Comparison of ENCODE assay signal across 11 cellular contexts in the genomic region with DNA sequence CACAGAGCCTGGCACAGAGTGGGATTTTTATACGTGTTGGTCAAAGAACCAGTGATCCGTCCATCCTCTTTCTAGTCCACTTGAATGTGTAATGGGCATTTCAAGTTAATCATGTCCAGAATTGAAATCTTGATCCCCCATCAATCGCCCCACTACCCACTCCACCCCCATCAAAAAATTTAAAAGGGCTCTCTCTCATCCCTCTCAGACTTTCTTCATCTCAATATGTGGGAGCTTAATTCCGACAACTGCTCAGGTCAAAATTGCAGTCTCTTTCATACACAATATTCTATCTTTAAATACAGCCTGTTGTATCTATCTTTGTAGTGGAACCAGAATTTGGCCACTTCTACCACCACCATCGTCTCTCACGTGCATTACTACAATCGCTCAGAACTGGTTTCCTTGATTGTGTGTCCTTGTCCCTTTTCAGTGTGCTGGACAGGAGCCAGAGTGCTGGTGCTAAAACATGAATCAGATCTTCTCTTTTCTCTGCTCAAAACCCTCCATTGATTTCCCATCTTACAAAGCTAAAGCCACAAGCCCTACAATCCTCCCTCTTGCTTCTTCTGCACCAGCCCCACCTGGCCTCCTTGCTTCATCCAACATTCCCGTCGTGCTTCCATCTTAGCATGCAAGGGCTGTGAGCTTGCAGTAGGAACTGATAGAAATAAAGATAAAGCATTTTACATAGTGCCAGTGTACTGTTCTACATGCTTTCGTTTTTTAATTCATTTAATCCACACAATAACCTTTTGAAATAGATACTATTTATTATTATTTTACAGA. TPM values are rescaled to one million over a fixed set of nuclear protein-coding genes. Genes with fewer than 3 reads are reported as not detected.
DNase-seq lines count a peak whose midpoint lies in the region; ATAC-seq and TF ChIP-seq lines count a peak whose summit lies in the region.
"Had no signal": no experiment of that assay in that cellular context is flagged by ENCODE, and none has a peak within 500 bp of the region (broad histone marks: within the 10 kb centered on the region; RNA-seq: fewer than 3 reads in every experiment).

No MANE protein-coding gene starts in this region.

- 76% methylated on average over 10 of the region's 10 CpGs for WGBS in hepatocyte (ENCODE audit: low lambda C conversion rate, missing lambda C conversion rate)

- TF ChIP-seq CTCF in VCaP (conservative IDR thresholded peaks at IDR 0.05): no peak
- TF ChIP-seq CTCF in hepatocyte (IDR thresholded peaks at IDR 0.05; ENCODE audit: poor library complexity): no peak

- peaks cover 40% of the 10 kb centered on the region for H3K4me1 Mint-ChIP-seq in activated CD4-positive, alpha-beta T cell treated with anti-CD3 and anti-CD28 coated beads, Interleukin-2, amount 10 ng/mL, durations not matched to agents 24 days and 14 days
- H3K4me1 Mint-ChIP-seq in stimulated activated naive CD8-positive, alpha-beta T cell treated with anti-CD3 and anti-CD28 coated beads, Interleukin-15, amount 100 ng/mL, for 72 hours: peaks cover 39% of the 10 kb centered on the region

- peaks cover 2% of the 10 kb centered on the region for H3K27me3 ChIP-seq in hepatocyte

- peak overlapping the region; percentile 62 for H2AFZ ChIP-seq in hepatocyte

- H3K36me3 ChIP-seq in hepatocyte (replicated peaks; ENCODE audit: insufficient read depth, low read depth): no peaks in the 10 kb centered on the region

- no peaks in the 10 kb centered on the region for H3K9me3 ChIP-seq in hepatocyte (ENCODE audit: low read depth)

- peaks cover 15% of the 10 kb centered on the region for H3K36me3 Mint-ChIP-seq in activated CD4-positive, alpha-beta T cell treated with anti-CD3 and anti-CD28 coated beads, Interleukin-2, amount 10 ng/mL, durations not matched to agents 24 days and 14 days (ENCODE audit: low read depth)

- peaks cover 21% of the 10 kb centered on the region for H3K27me3 Mint-ChIP-seq in activated CD4-positive, alpha-beta T cell treated with anti-CD3 and anti-CD28 coated beads, Interleukin-2, amount 10 ng/mL, durations not matched to agents 24 days and 14 days
- peaks cover 6% of the 10 kb centered on the region for H3K27me3 Mint-ChIP-seq in stimulated activated naive CD8-positive, alpha-beta T cell treated with anti-CD3 and anti-CD28 coated beads, Interleukin-15, amount 100 ng/mL, for 72 hours

- peak overlapping the region; percentile 91 for H3K4me3 Mint-ChIP-seq in activated CD4-positive, alpha-beta T cell treated with anti-CD3 and anti-CD28 coated beads, Interleukin-2, amount 10 ng/mL, durations not matched to agents 24 days and 14 days
- H3K4me3 Mint-ChIP-seq in stimulated activated naive CD8-positive, alpha-beta T cell treated with anti-CD3 and anti-CD28 coated beads, Interleukin-15, amount 100 ng/mL, for 72 hours: peak overlapping the region; percentile 89 to 91

- no peaks in the 10 kb centered on the region for H3K9me3 Mint-ChIP-seq in activated CD4-positive, alpha-beta T cell treated with anti-CD3 and anti-CD28 coated beads, Interleukin-2, amount 10 ng/mL, durations not matched to agents 24 days and 14 days
- H3K9me3 Mint-ChIP-seq in stimulated activated naive CD8-positive, alpha-beta T cell treated with anti-CD3 and anti-CD28 coated beads, Interleukin-15, amount 100 ng/mL, for 72 hours: no peaks in the 10 kb centered on the region

- ATAC-seq in stimulated activated naive CD8-positive, alpha-beta T cell treated with anti-CD3 and anti-CD28 coated beads, Interleukin-15, amount 100 ng/mL, for 72 hours: no peak
- no peak for ATAC-seq in GM18498 (IDR thresholded peaks at IDR 0.05; ENCODE audit: unreplicated experiment)
- ATAC-seq in HG03196 (IDR thresholded peaks at IDR 0.05; ENCODE audit: unreplicated experiment): no peak

- H3K4me3 ChIP-seq in hepatocyte: no peak overlapping the region

- peaks cover 27% of the 10 kb centered on the region for H3K79me2 ChIP-seq in hepatocyte

- peaks cover 5% of the 10 kb centered on the region for H3K4me1 ChIP-seq in hepatocyte (ENCODE audit: insufficient read depth)

- peak; percentile 55 for DNase-seq in activated CD4-positive, alpha-beta T cell treated with anti-CD3 and anti-CD28 coated beads, Interleukin-2, amount 10 ng/mL, durations not matched to agents 24 days and 14 days
- DNase-seq in activated CD4-positive, alpha-beta T cell treated with anti-CD3 and anti-CD28 coated beads for 1 hour: no peak
- no peak for DNase-seq in hepatocyte (ENCODE audit: low spot score)
- DNase-seq in stimulated activated naive CD8-positive, alpha-beta T cell treated with anti-CD3 and anti-CD28 coated beads, Interleukin-15, amount 100 ng/mL, for 72 hours: no peak
- no peak for DNase-seq in MV-4-11 (lab: John Stamatoyannopoulos, UW)

- H4K20me1 ChIP-seq in hepatocyte (ENCODE audit: insufficient read depth, poor library complexity, severe bottlenecking): no peaks in the 10 kb centered on the region

- peak overlapping the region; percentile 92 for H3K27ac Mint-ChIP-seq in activated CD4-positive, alpha-beta T cell treated with anti-CD3 and anti-CD28 coated beads, Interleukin-2, amount 10 ng/mL, durations not matched to agents 24 days and 14 days
- H3K27ac Mint-ChIP-seq in stimulated activated naive CD8-positive, alpha-beta T cell treated with anti-CD3 and anti-CD28 coated beads, Interleukin-15, amount 100 ng/mL, for 72 hours: peak overlapping the region in 1 of 2 donors; percentile 24

- peak overlapping the region; percentile 75 for H3K4me2 ChIP-seq in hepatocyte

- H3K9me2 ChIP-seq in hepatocyte (replicated peaks; ENCODE audit: insufficient read depth): no peaks in the 10 kb centered on the region

- intact Hi-C loops in activated CD4-positive, alpha-beta T cell treated with anti-CD3 and anti-CD28 coated beads, Interleukin-2, amount 10 ng/mL, durations not matched to agents 24 days and 14 days (cut with micrococcal nuclease): loop anchor here (1.0 to 10.0 kb wide), 11 partner anchors 9 to 351 kb away; a partner anchor contains a TSS

- peak overlapping the region; percentile 65 for H3K27ac ChIP-seq in VCaP
- no peak overlapping the region for H3K27ac ChIP-seq in hepatocyte

RNA-seq across cellular contexts. Expression of a gene that starts 0.8 kb away (rescaled TPM):
- 44.2 and 51.9 TPM in 2 replicates for total RNA-seq in activated CD4-positive, alpha-beta T cell treated with anti-CD3 and anti-CD28 coated beads, Interleukin-2, amount 10 ng/mL, durations not matched to agents 24 days and 14 days
- total RNA-seq in hepatocyte: 7.0 and 9.2 TPM in 2 replicates
- polyA plus RNA-seq in hepatocyte: 12.6 and 13.7 TPM in 2 replicates

RNA-seq across cellular contexts. Expression of a gene that starts 9.1 kb away (rescaled TPM):
- 39.5 and 42.7 TPM in 2 replicates for total RNA-seq in activated CD4-positive, alpha-beta T cell treated with anti-CD3 and anti-CD28 coated beads, Interleukin-2, amount 10 ng/mL, durations not matched to agents 24 days and 14 days
- total RNA-seq in hepatocyte: 1.2 and 1.4 TPM in 2 replicates
- 1.8 and 4.6 TPM in 2 replicates for polyA plus RNA-seq in hepatocyte
- total RNA-seq: aorta, posterior vena cava had no signal
- polyA plus RNA-seq: BJ had no signal

RNA-seq across cellular contexts. Expression of a gene that starts 38.9 kb away (rescaled TPM):
- 43.8 and 45.4 TPM in 2 replicates for total RNA-seq in activated CD4-positive, alpha-beta T cell treated with anti-CD3 and anti-CD28 coated beads, Interleukin-2, amount 10 ng/mL, durations not matched to agents 24 days and 14 days
- 41.9 and 46.9 TPM in 2 replicates for total RNA-seq in hepatocyte
- polyA plus RNA-seq in hepatocyte: 17.6 and 18.7 TPM in 2 replicates

Comparison
In these comparisons a context has a peak if more than half of its experiments do, and no peak if none do; other contexts are left out.
1. RNA of a gene that starts 9.1 kb away (total RNA-seq): 39.5 to 42.7 TPM in activated CD4-positive, alpha-beta T cell treated with anti-CD3 and anti-CD28 coated beads, Interleukin-2, amount 10 ng/mL, durations not matched to agents 24 days and 14 days; 1.2 to 1.4 TPM in hepatocyte; every median in the first group is over 10 times any median in the second.